ENCODE assay signal across 19 cellular contexts in the genomic region with DNA sequence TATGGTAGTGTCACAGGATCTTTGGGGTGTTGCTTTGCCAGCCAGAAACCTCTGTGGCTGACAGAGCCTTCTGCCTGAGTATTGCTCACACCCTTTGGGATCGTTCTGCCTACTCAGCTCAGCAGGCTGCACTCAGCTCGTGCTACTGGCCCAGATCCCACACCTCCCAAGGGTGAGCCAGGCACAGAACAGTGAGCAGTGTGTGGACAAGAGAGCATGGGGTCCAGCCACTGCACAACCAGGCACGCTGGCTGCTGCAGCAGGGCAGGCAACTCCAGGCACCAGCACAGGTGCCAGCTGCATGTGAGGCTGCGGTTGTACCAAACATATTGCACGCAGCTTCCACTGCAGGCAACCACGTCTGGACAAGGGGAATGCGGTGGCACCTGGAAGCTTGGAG.
"Had no signal": no experiment of that assay in that cellular context is flagged by ENCODE, and none has a peak within 500 bp of the region (broad histone marks: within the 10 kb centered on the region; RNA-seq: fewer than 3 reads in every experiment).

No MANE protein-coding gene starts in this region.

- H3K4me1 Mint-ChIP-seq: activated CD4-positive, alpha-beta T cell treated with anti-CD3 and anti-CD28 coated beads, Interleukin-2, amount 10 ng/mL, durations not matched to agents 7 days and 5 days; immature natural killer cell had no signal

- H3K4me3 Mint-ChIP-seq: activated CD4-positive, alpha-beta T cell treated with anti-CD3 and anti-CD28 coated beads, Interleukin-2, amount 10 ng/mL, durations not matched to agents 7 days and 5 days; activated CD8-positive, alpha-beta T cell treated with anti-CD3 and anti-CD28 coated beads for 36 hours; activated naive CD8-positive, alpha-beta T cell treated with anti-CD3 and anti-CD28 coated beads, Interleukin-2, amount 50 U/mL, for 24 hours; activated T-helper 1 cell treated with anti-CD3 and anti-CD28 coated beads, Interleukin-12 subunit alpha, Interleukin-12 subunit beta, Interleukin-2, Interleukin-4 antibody, amounts not matched to agents 30 ng/mL and 10 ng/mL and 1 ng/mL, durations not matched to agents 14 hours and 24 hours and 36 hours; immature natural killer cell; memory B cell; nephron had no signal

- H3K27ac ChIP-seq: body of pancreas, cardiac muscle cell, foreskin keratinocyte, VCaP had no signal

- H3K9me3 ChIP-seq: body of pancreas had no signal

- H3K4me3 ChIP-seq: body of pancreas, cardiac muscle cell had no signal

- H3K9me3 Mint-ChIP-seq: activated CD4-positive, alpha-beta T cell treated with anti-CD3 and anti-CD28 coated beads, Interleukin-2, amount 10 ng/mL, durations not matched to agents 7 days and 5 days; activated CD8-positive, alpha-beta T cell treated with anti-CD3 and anti-CD28 coated beads for 36 hours; activated naive CD8-positive, alpha-beta T cell treated with anti-CD3 and anti-CD28 coated beads, Interleukin-2, amount 50 U/mL, for 24 hours; activated T-helper 1 cell treated with anti-CD3 and anti-CD28 coated beads, Interleukin-12 subunit alpha, Interleukin-12 subunit beta, Interleukin-2, Interleukin-4 antibody, amounts not matched to agents 30 ng/mL and 10 ng/mL and 1 ng/mL, durations not matched to agents 14 hours and 24 hours and 36 hours; immature natural killer cell; memory B cell; nephron had no signal

- H3K27ac Mint-ChIP-seq: activated CD4-positive, alpha-beta T cell treated with anti-CD3 and anti-CD28 coated beads, Interleukin-2, amount 10 ng/mL, durations not matched to agents 7 days and 5 days; activated CD8-positive, alpha-beta T cell treated with anti-CD3 and anti-CD28 coated beads for 36 hours; activated naive CD8-positive, alpha-beta T cell treated with anti-CD3 and anti-CD28 coated beads, Interleukin-2, amount 50 U/mL, for 24 hours; activated T-helper 1 cell treated with anti-CD3 and anti-CD28 coated beads, Interleukin-12 subunit alpha, Interleukin-12 subunit beta, Interleukin-2, Interleukin-4 antibody, amounts not matched to agents 30 ng/mL and 10 ng/mL and 1 ng/mL, durations not matched to agents 14 hours and 24 hours and 36 hours; immature natural killer cell; memory B cell; nephron had no signal

- DNase-seq: activated CD4-positive, alpha-beta T cell treated with anti-CD3 and anti-CD28 coated beads, Interleukin-2, amount 10 ng/mL, durations not matched to agents 7 days and 5 days; activated CD4-positive, CD25-positive, alpha-beta regulatory T cell treated with anti-CD3 and anti-CD28 coated beads, Interleukin-2, amount 50 U/mL, for 72 hours; activated CD8-positive, alpha-beta T cell treated with anti-CD3 and anti-CD28 coated beads for 36 hours; activated gamma-delta T cell; activated naive CD4-positive, alpha-beta T cell treated with anti-CD3 and anti-CD28 coated beads, Interleukin-2, amount 50 U/mL, for 16 hours; activated naive CD8-positive, alpha-beta T cell treated with anti-CD3 and anti-CD28 coated beads, Interleukin-2, amount 50 U/mL, for 24 hours; body of pancreas; cortex of kidney; effector CD4-positive, alpha-beta T cell; foreskin keratinocyte; immature natural killer cell; retina; stimulated activated CD4-positive, alpha-beta T cell treated with anti-CD3 and anti-CD28 coated beads, Interleukin-4, amount 100 ng/mL, for 4 hours; stimulated activated naive CD8-positive, alpha-beta T cell treated with anti-CD3 and anti-CD28 coated beads, Interleukin-15, Interleukin-2, amounts not matched to agents 100 U/mL and 50 U/mL, for 24 hours had no signal

- H3K27me3 ChIP-seq: body of pancreas, cardiac muscle cell, foreskin keratinocyte had no signal

- H3K27me3 Mint-ChIP-seq: activated CD8-positive, alpha-beta T cell treated with anti-CD3 and anti-CD28 coated beads for 36 hours; activated naive CD8-positive, alpha-beta T cell treated with anti-CD3 and anti-CD28 coated beads, Interleukin-2, amount 50 U/mL, for 24 hours; memory B cell had no signal
